Comparison of ENCODE assay signal across 8 cellular contexts in the genomic region with DNA sequence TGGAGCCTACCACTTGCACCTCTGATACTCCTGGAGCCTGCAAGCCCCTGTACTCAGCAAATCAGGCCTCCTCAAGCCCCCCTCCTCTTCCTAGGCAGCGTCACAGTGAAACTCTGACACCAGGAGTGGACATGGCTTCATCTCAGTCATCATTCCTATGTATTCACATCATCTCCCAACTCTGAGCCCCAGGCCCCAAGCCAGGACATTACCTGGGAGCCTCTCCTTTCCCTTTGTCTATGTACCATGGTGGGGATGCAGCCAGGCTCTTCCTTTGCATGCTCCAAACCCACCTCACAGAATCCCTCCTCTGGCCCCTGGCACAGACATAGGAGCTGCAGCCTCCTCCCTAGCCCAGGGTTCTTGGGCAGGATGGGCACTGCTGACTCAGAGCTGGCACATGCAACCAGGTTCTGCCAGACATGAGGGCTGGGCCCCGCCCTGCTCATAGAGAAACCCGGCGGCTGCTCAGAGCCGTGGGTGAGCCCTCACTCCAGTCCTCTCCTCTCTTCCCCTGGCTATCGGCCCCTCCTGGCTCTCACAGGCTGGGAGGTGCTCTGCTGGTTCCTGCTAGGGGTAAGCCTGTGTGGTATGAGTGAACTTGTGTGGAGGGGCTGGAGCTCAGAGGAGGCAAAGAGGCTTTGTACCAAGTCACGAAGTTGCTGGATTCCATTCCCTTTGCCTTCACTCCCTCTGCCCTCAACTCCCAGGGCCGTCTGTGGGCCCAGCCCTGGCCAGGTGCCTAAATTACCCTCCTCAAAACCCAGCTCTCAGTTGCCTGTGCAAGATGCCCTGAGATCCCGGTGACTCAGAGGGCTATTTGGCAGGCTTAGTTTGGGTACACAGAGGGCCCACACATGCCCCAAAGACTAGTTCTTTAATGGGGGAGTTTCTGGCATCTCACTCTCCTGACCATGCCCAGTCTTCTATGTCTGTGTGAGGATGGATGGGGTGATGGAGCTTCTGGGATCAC. TPM values are rescaled to one million over a fixed set of nuclear protein-coding genes. Genes with fewer than 3 reads are reported as not detected.
A peak's percentile ranks its signal among the peaks of the same experiment; 100 is the strongest.
DNase-seq lines count a peak whose midpoint lies in the region; ATAC-seq and TF ChIP-seq lines count a peak whose summit lies in the region.
"Had no signal": no experiment of that assay in that cellular context is flagged by ENCODE, and none has a peak within 500 bp of the region (broad histone marks: within the 10 kb centered on the region; RNA-seq: fewer than 3 reads in every experiment).

No MANE protein-coding gene starts in this region.

- no peaks in the 10 kb centered on the region for H3K27me3 ChIP-seq in skeletal muscle satellite cell (ENCODE audit: control insufficient read depth, insufficient read depth, low read length)

- H3K9me3 ChIP-seq in skeletal muscle satellite cell (replicated peaks; ENCODE audit: low read length) = no peaks in the 10 kb centered on the region

- no peak for TF ChIP-seq CTCF in fibroblast of mammary gland (conservative IDR thresholded peaks at IDR 0.05; ENCODE audit: control insufficient read depth, insufficient read depth, low read depth, low read length)

- no peak for TF ChIP-seq RAD21 in Ishikawa (IDR thresholded peaks at IDR 0.05; ENCODE audit: low read depth)

- H3K36me3 Mint-ChIP-seq in activated CD8-positive, alpha-beta T cell treated with anti-CD3 and anti-CD28 coated beads, Interleukin-2, amount 10 ng/mL, durations not matched to agents 7 days and 5 days (ENCODE audit: low read depth) = no peaks in the 10 kb centered on the region

- H3K4me3 Mint-ChIP-seq in activated CD8-positive, alpha-beta T cell treated with anti-CD3 and anti-CD28 coated beads, Interleukin-2, amount 10 ng/mL, durations not matched to agents 7 days and 5 days = no peak overlapping the region

- no peak for DNase-seq in activated CD8-positive, alpha-beta T cell treated with anti-CD3 and anti-CD28 coated beads, Interleukin-2, amount 10 ng/mL, durations not matched to agents 7 days and 5 days
- DNase-seq in fibroblast of mammary gland (ENCODE audit: low read depth) (peak; percentile 28), Kasumi-1 (lab: John Stamatoyannopoulos, UW) (no peak), NCI-H748 (lab: John Stamatoyannopoulos, UW; ENCODE audit: unreplicated experiment) (no peak)

- peak overlapping the region; percentile 93 for H3K4me2 ChIP-seq in skeletal muscle satellite cell (ENCODE audit: low read length)
- H3K4me2 ChIP-seq: KMS-11 had no signal

- H3K4me1 ChIP-seq in skeletal muscle satellite cell (ENCODE audit: control insufficient read depth, insufficient read depth, low read length) = peaks cover 33% of the 10 kb centered on the region

- peak overlapping the region; percentile 84 for H3K9ac ChIP-seq in skeletal muscle satellite cell (ENCODE audit: low read depth, low read length)
- H3K9ac ChIP-seq: KMS-11 had no signal

- POLR2A ChIA-PET in activated CD8-positive, alpha-beta T cell treated with anti-CD3 and anti-CD28 coated beads, Interleukin-2, amount 10 ng/mL, durations not matched to agents 7 days and 5 days (lab: Charles Lee) = interaction anchor here (0.7 kb wide), 1 partner anchor 107 kb away, joined by 4 read pairs; a partner anchor contains a TSS

- peak overlapping the region; percentile 48 for H3K27ac Mint-ChIP-seq in activated CD8-positive, alpha-beta T cell treated with anti-CD3 and anti-CD28 coated beads, Interleukin-2, amount 10 ng/mL, durations not matched to agents 7 days and 5 days

- peaks cover 13% of the 10 kb centered on the region for H3K4me1 Mint-ChIP-seq in activated CD8-positive, alpha-beta T cell treated with anti-CD3 and anti-CD28 coated beads, Interleukin-2, amount 10 ng/mL, durations not matched to agents 7 days and 5 days (ENCODE audit: low read depth)

- no peak for TF ChIP-seq EP300 in Ishikawa (IDR thresholded peaks at IDR 0.05; ENCODE audit: borderline replicate concordance)

- H3K9me3 Mint-ChIP-seq in activated CD8-positive, alpha-beta T cell treated with anti-CD3 and anti-CD28 coated beads, Interleukin-2, amount 10 ng/mL, durations not matched to agents 7 days and 5 days (ENCODE audit: insufficient read depth) = no peaks in the 10 kb centered on the region

- peaks cover 42% of the 10 kb centered on the region for H3K27me3 Mint-ChIP-seq in activated CD8-positive, alpha-beta T cell treated with anti-CD3 and anti-CD28 coated beads, Interleukin-2, amount 10 ng/mL, durations not matched to agents 7 days and 5 days (ENCODE audit: low read depth)

- no peaks in the 10 kb centered on the region for H3K36me3 ChIP-seq in skeletal muscle satellite cell (ENCODE audit: insufficient read depth, low read length)

- ATAC-seq in activated CD8-positive, alpha-beta T cell treated with anti-CD3 and anti-CD28 coated beads, Interleukin-2, amount 10 ng/mL, durations not matched to agents 7 days and 5 days = peak; percentile 37
- no peak for ATAC-seq in GM19467 (IDR thresholded peaks at IDR 0.05; ENCODE audit: unreplicated experiment)

- no peak overlapping the region for H3K4me3 ChIP-seq in fibroblast of mammary gland (ENCODE audit: control insufficient read depth, low read depth, low read length)
- H3K4me3 ChIP-seq in skeletal muscle satellite cell (ENCODE audit: low read length) = peak overlapping the region; percentile 20

- CTCF ChIA-PET in activated CD8-positive, alpha-beta T cell treated with anti-CD3 and anti-CD28 coated beads, Interleukin-2, amount 10 ng/mL, durations not matched to agents 7 days and 5 days (lab: Charles Lee) = interaction anchor here (1.9 kb wide), 1 partner anchor 8 kb away, joined by 8 read pairs; a partner anchor contains a TSS

TF ChIP-seq in Ishikawa, 13 proteins besides CTCF, POLR2A, EP300 and RAD21:
- no peak for TF ChIP-seq FOXM1 (IDR thresholded peaks at IDR 0.05; ENCODE audit: borderline replicate concordance, low read depth)
- no peak for TF ChIP-seq YY1 (IDR thresholded peaks at IDR 0.05; ENCODE audit: low read depth)
- TF ChIP-seq NFIC (IDR thresholded peaks at IDR 0.05) = peak; percentile 49; the same call in 1 of the 2 replicates
- TF ChIP-seq, protein P1, sequence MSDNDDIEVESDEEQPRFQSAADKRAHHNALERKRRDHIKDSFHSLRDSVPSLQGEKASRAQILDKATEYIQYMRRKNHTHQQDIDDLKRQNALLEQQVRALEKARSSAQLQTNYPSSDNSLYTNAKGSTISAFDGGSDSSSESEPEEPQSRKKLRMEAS (IDR thresholded peaks at IDR 0.05) = peak; percentile 44; the same call in 1 of the 2 replicates

RNA-seq across cellular contexts. Expression of a gene that starts 1.9 kb away (rescaled TPM):
- total RNA-seq in activated CD8-positive, alpha-beta T cell treated with anti-CD3 and anti-CD28 coated beads, Interleukin-2, amount 10 ng/mL, durations not matched to agents 7 days and 5 days = 10 to 100 TPM in 1 of 2 experiments, 1 to 10 TPM in 1; 9.7 to 10.1 TPM
- 21.5 and 25.1 TPM in 2 replicates for total RNA-seq in skeletal muscle satellite cell (2012; rRNA removed)

RNA-seq across cellular contexts. Expression of a gene that starts 7.7 kb away (rescaled TPM):
- under 1 TPM; 0.26 to 0.60 TPM for total RNA-seq in activated CD8-positive, alpha-beta T cell treated with anti-CD3 and anti-CD28 coated beads, Interleukin-2, amount 10 ng/mL, durations not matched to agents 7 days and 5 days
- total RNA-seq in skeletal muscle satellite cell (2012; rRNA removed) = under 0.01 TPM in 1 of 2 replicates, not detected in the other

RNA-seq across cellular contexts. Expression of a gene that starts 40.7 kb away (rescaled TPM):
- 10 to 100 TPM; 14.6 to 15.1 TPM for total RNA-seq in activated CD8-positive, alpha-beta T cell treated with anti-CD3 and anti-CD28 coated beads, Interleukin-2, amount 10 ng/mL, durations not matched to agents 7 days and 5 days
- total RNA-seq in skeletal muscle satellite cell (2012; rRNA removed) = 4.3 and 7.6 TPM in 2 replicates
